ENCODE assay signal across 9 cellular contexts in the genomic region with DNA sequence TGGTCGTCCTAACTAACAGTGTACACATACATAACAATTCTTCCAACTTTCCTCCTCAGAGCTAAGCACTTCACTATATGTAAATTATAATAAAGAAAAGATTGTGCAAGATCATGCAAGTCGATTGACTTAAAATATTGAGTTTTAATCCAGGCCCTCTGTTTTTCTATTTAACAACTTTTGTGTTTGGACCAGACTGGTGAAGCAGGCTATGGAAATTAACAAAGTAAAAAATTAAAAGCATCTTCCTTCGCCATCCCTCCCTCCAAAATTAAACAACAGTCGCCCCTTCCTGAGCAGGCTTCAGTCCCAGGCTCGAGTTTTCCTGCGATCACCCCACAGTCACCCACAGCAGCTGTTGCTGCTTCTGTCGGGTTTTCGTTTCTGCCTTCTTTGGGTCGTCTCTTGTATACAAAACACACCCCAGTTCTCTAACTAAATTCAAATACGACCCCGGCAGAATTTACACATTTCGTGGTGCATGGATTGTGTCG. TPM values are rescaled to one million over a fixed set of nuclear protein-coding genes. Genes with fewer than 3 reads are reported as not detected.
DNase-seq lines count a peak whose midpoint lies in the region; ATAC-seq, FAIRE-seq and TF ChIP-seq lines count a peak whose summit lies in the region.
"Had no signal": no experiment of that assay in that cellular context is flagged by ENCODE, and none has a peak within 500 bp of the region (broad histone marks: within the 10 kb centered on the region; RNA-seq: fewer than 3 reads in every experiment).

No MANE protein-coding gene starts in this region.

- POLR2A ChIA-PET in T-cell (lab: Charles Lee), result no interaction called here
- POLR2A ChIA-PET in PC-3 (lab: Charles Lee; ENCODE audit: unreplicated experiment), result no interaction called here

- H3K79me2 ChIP-seq in PC-3 (ENCODE audit: low read length), result no peaks in the 10 kb centered on the region

- H3K9me3 Mint-ChIP-seq in T-cell, result no peaks in the 10 kb centered on the region

- H4K20me1 ChIP-seq in PC-3 (ENCODE audit: low read length), result no peaks in the 10 kb centered on the region

- peak overlapping the region; percentile 82 to 91 (median 84) for H3K4me3 Mint-ChIP-seq in T-cell

- intact Hi-C loops in PC-3 (cut with micrococcal nuclease), result no loop called here

- TF ChIP-seq CTCF in foreskin fibroblast (IDR thresholded peaks at IDR 0.05; ENCODE audit: low read depth, low read length) (no peak), PC-3 (conservative IDR thresholded peaks at IDR 0.05; ENCODE audit: low read depth, low read length) (no peak)

- peak overlapping the region; percentile 44 to 46 for H3K4me3 ChIP-seq in foreskin fibroblast (ENCODE audit: low read depth in 1 of 2, low read length in 2 of 2)
- H3K4me3 ChIP-seq in skeletal muscle tissue (ENCODE audit: low read length in 3 of 3), result peak overlapping the region; percentile 61 to 69 (median 65)
- H3K4me3 ChIP-seq in PC-3 (ENCODE audit: low read length), result no peak overlapping the region

- ATAC-seq in T-cell (replicated peaks in 1 of 4) (no peak), PC-3 (no peak), HG03196 (IDR thresholded peaks at IDR 0.05; ENCODE audit: unreplicated experiment) (no peak), GM19467 (IDR thresholded peaks at IDR 0.05; ENCODE audit: unreplicated experiment) (no peak), HG03432 (IDR thresholded peaks at IDR 0.05; ENCODE audit: unreplicated experiment) (no peak)

- no TSS peak for BruUV-seq in PC-3 (replicated peaks; lab: Mats Ljungman, UMichigan)

- H3K4me1 Mint-ChIP-seq in T-cell, result peaks cover 31 to 42% (median 36%) of the 10 kb centered on the region in 3 donors

- no peak overlapping the region for H3K4me2 ChIP-seq in PC-3 (ENCODE audit: low read length)

- CTCF ChIA-PET in T-cell (lab: Charles Lee) (no interaction called here), PC-3 (lab: Charles Lee) (no interaction called here)

- H3K9me3 ChIP-seq in skeletal muscle tissue (ENCODE audit: control insufficient read depth in 3 of 3, low read length in 3 of 3), result no peaks in the 10 kb centered on the region
- H3K9me3 ChIP-seq in PC-3 (ENCODE audit: low read length), result no peaks in the 10 kb centered on the region

- H3K4me1 ChIP-seq in skeletal muscle tissue (ENCODE audit: control insufficient read depth in 3 of 3, insufficient read depth in 3 of 3, low read length in 3 of 3) (peaks cover 14 to 22% (median 20%) of the 10 kb centered on the region in 3 donors), PC-3 (ENCODE audit: insufficient read depth, low read length) (no peaks in the 10 kb centered on the region)

- no peaks in the 10 kb centered on the region for H3K36me3 ChIP-seq in skeletal muscle tissue (ENCODE audit: control insufficient read depth in 3 of 3, insufficient read depth in 3 of 3, low read length in 3 of 3)
- no peaks in the 10 kb centered on the region for H3K36me3 ChIP-seq in PC-3 (ENCODE audit: low read depth, low read length)

- peaks cover 84 to 93% (median 88%) of the 10 kb centered on the region in 3 donors for H3K27me3 ChIP-seq in skeletal muscle tissue (ENCODE audit: control insufficient read depth in 3 of 3, insufficient read depth in 3 of 3, low read length in 3 of 3)
- peaks cover 19% of the 10 kb centered on the region for H3K27me3 ChIP-seq in PC-3 (ENCODE audit: low read length)

- H3K27ac Mint-ChIP-seq in T-cell, result peak overlapping the region in 1 of 2 donors; percentile 7

- H3K9ac ChIP-seq in skeletal muscle tissue (ENCODE audit: low read depth in 1 of 3, low read length in 3 of 3) (peak overlapping the region in 1 of 3 donors; percentile 66), PC-3 (ENCODE audit: low read length) (no peak overlapping the region)

- no peaks in the 10 kb centered on the region for H3K36me3 Mint-ChIP-seq in T-cell

- no peak overlapping the region for H3K27ac ChIP-seq in skeletal muscle tissue (ENCODE audit: low read depth, low read length)
- H3K27ac ChIP-seq in PC-3 (ENCODE audit: low read length), result no peak overlapping the region

- peaks cover 58 to 93% of the 10 kb centered on the region in 2 donors for H3K27me3 Mint-ChIP-seq in T-cell

- H2AFZ ChIP-seq in PC-3 (ENCODE audit: low read length), result no peak overlapping the region

- H3K9me2 ChIP-seq in PC-3 (replicated peaks; ENCODE audit: low read length), result no peaks in the 10 kb centered on the region

- H3F3A ChIP-seq in PC-3 (ENCODE audit: low read length, unreplicated experiment), result no peaks in the 10 kb centered on the region

- no peak for DNase-seq in T-cell
- no peak for DNase-seq in foreskin fibroblast
- no peak for DNase-seq in PC-3
- DNase-seq: NCI-H69 had no signal

- FAIRE-seq in G401.6 (lab: Jason Lieb, UNC), result peak; percentile 78

RNA-seq across cellular contexts. Expression of a gene that starts 4.7 kb away (rescaled TPM):
- not detected for total RNA-seq in T-cell
- total RNA-seq in skeletal muscle tissue, result 2.1 TPM
- total RNA-seq in PC-3 (2014; rRNA removed), result not detected in 2 replicates
